In the genomic region with DNA sequence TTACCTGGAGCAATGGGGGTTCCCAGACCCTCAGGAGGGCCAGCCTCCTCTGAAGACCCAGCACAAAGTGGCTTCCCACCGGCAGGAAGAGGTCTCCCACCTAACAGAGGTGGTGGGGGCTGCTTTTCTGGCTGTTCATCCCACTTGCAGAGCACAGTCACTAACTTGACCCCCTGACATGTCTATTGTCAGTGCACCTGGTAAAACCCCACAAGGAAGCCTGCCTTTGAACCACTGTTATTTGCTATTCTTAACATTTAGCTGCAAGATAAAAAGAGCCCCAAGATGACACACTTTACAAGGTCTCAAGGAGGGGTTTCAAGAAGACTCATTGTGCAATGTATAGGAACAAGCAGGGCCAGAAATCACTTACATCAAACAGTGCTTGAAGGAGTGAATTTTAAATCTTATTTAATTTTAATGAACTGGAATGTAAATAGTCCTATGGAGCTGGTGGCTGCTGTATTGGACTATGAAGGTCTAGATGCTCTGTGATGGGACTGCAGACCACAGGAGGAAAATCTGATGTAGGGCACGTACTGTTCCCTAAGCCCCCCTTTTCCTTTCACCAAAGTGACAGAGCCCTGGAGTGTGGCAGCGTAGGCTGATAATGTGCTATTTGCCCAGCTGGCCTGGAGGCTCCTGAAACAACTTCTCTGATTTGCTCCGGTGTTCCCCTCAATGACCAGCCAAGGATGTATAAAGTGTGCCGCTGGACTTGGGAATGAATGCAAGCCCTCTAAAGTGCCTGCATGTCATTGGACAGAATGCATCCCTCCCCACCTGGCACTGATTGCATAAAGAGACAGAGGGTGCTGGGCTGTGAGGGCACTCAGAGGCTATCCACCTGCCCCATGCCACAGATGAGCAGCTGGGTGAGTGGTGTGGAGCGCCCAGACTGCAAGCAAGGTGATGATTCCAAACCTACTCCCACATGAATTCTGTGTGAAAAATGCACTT, we compare ENCODE assay signal across 16 cellular contexts.
DNase-seq lines count a peak whose midpoint lies in the region; ATAC-seq, FAIRE-seq and TF ChIP-seq lines count a peak whose summit lies in the region.
"Had no signal": no experiment of that assay in that cellular context is flagged by ENCODE, and none has a peak within 500 bp of the region (broad histone marks: within the 10 kb centered on the region; RNA-seq: fewer than 3 reads in every experiment).

No MANE protein-coding gene starts in this region.

- POLR2A ChIA-PET in GM12878 (lab: Charles Lee): interaction anchor here (0.6 to 1.1 kb wide), 5 partner anchors 10 to 47 kb away, joined by 3 read pairs; no protein-coding TSS in a partner anchor

- H3K27ac ChIP-seq in GM12878 (ENCODE audit: control insufficient read depth, insufficient read depth) (peak overlapping the region; percentile 43), thymus (ENCODE audit: low read depth) (peak overlapping the region; percentile 83)
- H3K27ac ChIP-seq: left lung had no signal

- H3K4me1 ChIP-seq in Loucy (ENCODE audit: insufficient read depth, low read length, poor library complexity, severe bottlenecking) (peaks cover 53% of the 10 kb centered on the region), GM12878 (ENCODE audit: control insufficient read depth, insufficient read depth, low read length) (peaks cover 72% of the 10 kb centered on the region), thymus (ENCODE audit: control insufficient read depth, insufficient read depth, low read length) (peaks cover 3% of the 10 kb centered on the region)
- H3K4me1 ChIP-seq: left lung had no signal

- CTCF ChIA-PET in activated naive CD4-positive, alpha-beta T cell treated with anti-CD3 and anti-CD28 coated beads for 36 hours (lab: Charles Lee): no interaction called here
- CTCF ChIA-PET in GM12878 (lab: Yijun Ruan, JAX): interaction anchor here (0.7 to 17.7 kb wide), 8 partner anchors 8 to 52 kb away, joined by 3 to 214 read pairs (median 6); no protein-coding TSS in a partner anchor

- TF ChIP-seq POLR2A in GM12878 (IDR thresholded peaks at IDR 0.05; ENCODE audit: low read depth, low read length): no peak

- no peaks in the 10 kb centered on the region for H3K9me2 ChIP-seq in Loucy (replicated peaks; ENCODE audit: low read depth, low read length)

- no peaks in the 10 kb centered on the region for H3K27me3 ChIP-seq in Loucy (ENCODE audit: insufficient read depth, low read length, poor library complexity, severe bottlenecking)
- no peaks in the 10 kb centered on the region for H3K27me3 ChIP-seq in GM12878 (replicated peaks in 1 of 2; ENCODE audit: control insufficient read depth in 2 of 2, insufficient read depth in 2 of 2, low read length in 1 of 2)
- H3K27me3 ChIP-seq in thymus (ENCODE audit: control insufficient read depth, insufficient read depth): no peaks in the 10 kb centered on the region

- SMC1A ChIA-PET in GM12878 (lab: Charles Lee; ENCODE audit: uncharacterized antibody, unreplicated experiment): interaction anchor here (0.6 to 12.6 kb wide), 7 partner anchors 7 to 88 kb away, joined by 3 to 116 read pairs (median 3); no protein-coding TSS in a partner anchor

- no peak for DNase-seq in activated naive CD4-positive, alpha-beta T cell treated with anti-CD3 and anti-CD28 coated beads for 36 hours
- DNase-seq in activated naive CD4-positive, alpha-beta T cell treated with anti-CD3 and anti-CD28 coated beads, Interleukin-2, amount 50 U/mL, for 16 hours: no peak
- no peak for DNase-seq in GM12878 (ENCODE audit: low read depth, low spot score)
- DNase-seq in GM19238 (ENCODE audit: insufficient read length, low spot score): no peak
- DNase-seq in NCI-H1105 treated with DMSO at 0.1 percent for 48 hours (lab: John Stamatoyannopoulos, UW): no peak
- DNase-seq: activated naive CD4-positive, alpha-beta T cell treated with Interleukin-2 at 50 U/mL for 16 hours; left lung; natural killer cell; NCI-H1105; retina; trophoblast cell had no signal

- TF ChIP-seq EP300 in GM12878 (IDR thresholded peaks at IDR 0.05; ENCODE audit: borderline replicate concordance in 1 of 2, control insufficient read depth in 1 of 2, low read depth in 2 of 2, low read length in 2 of 2): no peak

- TF ChIP-seq RAD21 in GM12878 (IDR thresholded peaks at IDR 0.05; ENCODE audit: insufficient read depth, low read depth, low read length): no peak

- H3K9me3 Mint-ChIP-seq in activated naive CD4-positive, alpha-beta T cell treated with anti-CD3 and anti-CD28 coated beads for 36 hours: no peaks in the 10 kb centered on the region
- H3K9me3 Mint-ChIP-seq: natural killer cell had no signal

- H3K4me2 ChIP-seq in Loucy (ENCODE audit: low read depth, low read length, poor library complexity, severe bottlenecking) (peak overlapping the region; percentile 78), GM12878 (ENCODE audit: control insufficient read depth, insufficient read depth) (peak overlapping the region; percentile 76)

- H3K79me2 ChIP-seq in Loucy (ENCODE audit: insufficient read depth, low read length): no peaks in the 10 kb centered on the region
- H3K79me2 ChIP-seq in GM12878 (ENCODE audit: control insufficient read depth, insufficient read depth, low read length): no peaks in the 10 kb centered on the region

- in situ Hi-C loops in GM12878 (cut with MboI): no loop called here

- no peak overlapping the region for H3K4me3 Mint-ChIP-seq in activated naive CD4-positive, alpha-beta T cell treated with anti-CD3 and anti-CD28 coated beads for 36 hours
- H3K4me3 Mint-ChIP-seq: natural killer cell had no signal

- H3K4me3 ChIP-seq in Loucy (ENCODE audit: low read length, poor library complexity, severe bottlenecking) (peak overlapping the region; percentile 56), GM12878 (no peak overlapping the region), thymus (ENCODE audit: low read length) (peak overlapping the region; percentile 16)
- H3K4me3 ChIP-seq: left lung had no signal

- H3K9ac ChIP-seq in Loucy (ENCODE audit: low read depth, low read length, poor library complexity, severe bottlenecking): peak overlapping the region; percentile 62
- H3K9ac ChIP-seq in GM12878 (ENCODE audit: control insufficient read depth, insufficient read depth, low read length): no peak overlapping the region

- H3K9me3 ChIP-seq in Loucy (ENCODE audit: insufficient read depth, low read depth, low read length) (no peaks in the 10 kb centered on the region), GM12878 (replicated peaks; ENCODE audit: control insufficient read depth, insufficient read depth, low read length) (no peaks in the 10 kb centered on the region), thymus (ENCODE audit: control insufficient read depth) (no peaks in the 10 kb centered on the region)
- H3K9me3 ChIP-seq: left lung had no signal

- intact Hi-C loops in activated naive CD4-positive, alpha-beta T cell treated with anti-CD3 and anti-CD28 coated beads for 36 hours (cut with micrococcal nuclease): loop anchor here (10.0 kb wide), 3 partner anchors 467 to 727 kb away; no protein-coding TSS in a partner anchor
- intact Hi-C loops in GM12878 (cut with micrococcal nuclease; ENCODE audit: unreplicated experiment): loop anchor here (5.0 to 10.0 kb wide), 2 partner anchors 49 to 403 kb away; partner anchors contain the start of gene CTNNAL1

- no TSS peak for BruUV-seq in GM12878 (replicated peaks; lab: Mats Ljungman, UMichigan)

- no peak for FAIRE-seq in GM12878 (lab: Jason Lieb, UNC)
- FAIRE-seq: bronchial epithelial cell, H1 had no signal

- TF ChIP-seq CTCF in Loucy (conservative IDR thresholded peaks at IDR 0.05; ENCODE audit: low read length) (no peak), GM12878 (IDR thresholded peaks at IDR 0.05 in 2 of 3, conservative IDR thresholded peaks at IDR 0.05 in 1 of 3; ENCODE audit: control insufficient read depth in 2 of 3, extremely low read depth in 1 of 3, insufficient read depth in 1 of 3, low read depth in 3 of 3, low read length in 3 of 3) (no peak)

- peak overlapping the region; percentile 7 for H3K27ac Mint-ChIP-seq in activated naive CD4-positive, alpha-beta T cell treated with anti-CD3 and anti-CD28 coated beads for 36 hours
- H3K27ac Mint-ChIP-seq: natural killer cell had no signal

- WGBS in GM12878 (ENCODE audit: insufficient coverage, insufficient replicate concordance, low lambda C conversion rate, missing lambda C conversion rate): 69% methylated on average over 6 of the region's 6 CpGs
- WGBS in thymus: 78% methylated on average over 6 of the region's 6 CpGs

- peaks cover 19% of the 10 kb centered on the region for H3K4me1 Mint-ChIP-seq in activated naive CD4-positive, alpha-beta T cell treated with anti-CD3 and anti-CD28 coated beads for 36 hours (ENCODE audit: low read depth)
- H3K4me1 Mint-ChIP-seq: natural killer cell had no signal

- H2AFZ ChIP-seq in Loucy (ENCODE audit: low read length) (no peak overlapping the region), GM12878 (ENCODE audit: control insufficient read depth, low read depth, low read length) (no peak overlapping the region)

- RAD21 ChIA-PET in GM12878 (lab: Charles Lee; ENCODE audit: unreplicated experiment): interaction anchor here (0.5 to 4.5 kb wide), 6 partner anchors 19 to 52 kb away, joined by 3 to 24 read pairs (median 4); no protein-coding TSS in a partner anchor

- peaks cover 28% of the 10 kb centered on the region for H3K27me3 Mint-ChIP-seq in activated naive CD4-positive, alpha-beta T cell treated with anti-CD3 and anti-CD28 coated beads for 36 hours (ENCODE audit: low read depth)

- H4K20me1 ChIP-seq in Loucy (ENCODE audit: insufficient read depth, low read length, poor library complexity, severe bottlenecking) (no peaks in the 10 kb centered on the region), GM12878 (ENCODE audit: control insufficient read depth, insufficient read depth) (no peaks in the 10 kb centered on the region)

- no peaks in the 10 kb centered on the region for H3K36me3 ChIP-seq in Loucy (ENCODE audit: insufficient read depth, low read length)
- H3K36me3 ChIP-seq in GM12878 (ENCODE audit: control insufficient read depth in 2 of 2, insufficient read depth in 2 of 2, low read length in 1 of 2): no peaks in the 10 kb centered on the region
- no peaks in the 10 kb centered on the region for H3K36me3 ChIP-seq in thymus (ENCODE audit: control insufficient read depth, insufficient read depth)
- H3K36me3 ChIP-seq: left lung had no signal

- ATAC-seq in GM12878 (peak; percentile 1; the same call in 1 of the 3 replicates), GM21619 (IDR thresholded peaks at IDR 0.05; ENCODE audit: unreplicated experiment) (no peak)
- ATAC-seq: left lung, natural killer cell had no signal

- H3F3A ChIP-seq in Loucy (ENCODE audit: low read depth): peaks cover 6% of the 10 kb centered on the region; the same call in 1 of the 2 replicates

- no peaks in the 10 kb centered on the region for H3K36me3 Mint-ChIP-seq in activated naive CD4-positive, alpha-beta T cell treated with anti-CD3 and anti-CD28 coated beads for 36 hours (ENCODE audit: low read depth)
- H3K36me3 Mint-ChIP-seq: natural killer cell had no signal

TF ChIP-seq in GM12878, 131 proteins besides CTCF, POLR2A, EP300 and RAD21 (continues in another document):
- TF ChIP-seq TCF12 (IDR thresholded peaks at IDR 0.05; ENCODE audit: low read depth, low read length): 0 out of 2 replicates have a peak, but pooled peaks have one; percentile 25
